17 cellular contexts compared by ENCODE assay signal in genomic region chr15:62739507-62739906, GRCh38.
DNase-seq lines count a peak whose midpoint lies in the region; ATAC-seq, FAIRE-seq and TF ChIP-seq lines count a peak whose summit lies in the region.
"Had no signal": no experiment of that assay in that cellular context is flagged by ENCODE, and none has a peak within 500 bp of the region (broad histone marks: within the 10 kb centered on the region; RNA-seq: fewer than 3 reads in every experiment).

No MANE protein-coding gene starts in this region.

- H3K4me1 ChIP-seq in neuronal stem cell (ENCODE audit: control insufficient read depth in 2 of 2, insufficient read depth in 1 of 2, low read depth in 1 of 2, low read length in 2 of 2) (peaks cover 16 to 25% of the 10 kb centered on the region in 2 donors), right atrium auricular region (peaks cover 0 to 17% of the 10 kb centered on the region in 2 donors), kidney (ENCODE audit: control insufficient read depth in 1 of 2, insufficient read depth in 1 of 2, low read depth in 1 of 2, low read length in 2 of 2) (peaks cover 0 to 3% of the 10 kb centered on the region in 2 donors)
- H3K4me1 ChIP-seq: BLaER1 treated with 17β-estradiol and CSF1 and Interleukin-3, amounts not matched to agents 10 nM and 100 nM had no signal

- H2BK5ac ChIP-seq in neuronal stem cell (ENCODE audit: low read length): no peak overlapping the region

- H2AFZ ChIP-seq in neuronal stem cell (ENCODE audit: low read length): no peak overlapping the region

- no peak for ATAC-seq in left colon
- ATAC-seq in HG03097 (IDR thresholded peaks at IDR 0.05; ENCODE audit: low FRiP score, unreplicated experiment): no peak

- H3K9me3 ChIP-seq in neuronal stem cell (replicated peaks in 1 of 2; ENCODE audit: control insufficient read depth in 2 of 2, insufficient read depth in 1 of 2, low read depth in 1 of 2, low read length in 2 of 2) (no peaks in the 10 kb centered on the region), right atrium auricular region (no peaks in the 10 kb centered on the region), kidney (ENCODE audit: control insufficient read depth in 1 of 2, low read length in 2 of 2) (no peaks in the 10 kb centered on the region)
- H3K9me3 ChIP-seq: BLaER1 treated with 17β-estradiol and CSF1 and Interleukin-3, amounts not matched to agents 10 nM and 100 nM; upper lobe of left lung had no signal

- peak overlapping the region; percentile 18 for H2AK5ac ChIP-seq in neuronal stem cell (ENCODE audit: low read depth, low read length)

- H3K36me3 ChIP-seq in neuronal stem cell (replicated peaks in 1 of 2; ENCODE audit: control insufficient read depth in 2 of 2, insufficient read depth in 2 of 2, low read length in 2 of 2) (peaks cover 0 to 5% of the 10 kb centered on the region in 2 donors), right atrium auricular region (peaks cover 12% of the 10 kb centered on the region), kidney (ENCODE audit: control insufficient read depth in 1 of 2, insufficient read depth in 2 of 2, low read length in 2 of 2) (peaks cover 2 to 6% of the 10 kb centered on the region in 2 donors)
- H3K36me3 ChIP-seq: upper lobe of left lung had no signal

- DNase-seq in AG20443 (ENCODE audit: low spot score) (peak; percentile 33), RCC 7860 (ENCODE audit: low spot score) (peak; percentile 63), epithelial cell of prostate (ENCODE audit: low read depth, low spot score) (peak; percentile 44), neuronal stem cell (ENCODE audit: low spot score) (no peak), left colon (no peak), right atrium auricular region (ENCODE audit: low spot score) (no peak), kidney (no peak)
- DNase-seq: activated B cell treated with CpG ODN at 0.5 μM for 24 hours; activated naive CD4-positive, alpha-beta T cell treated with anti-CD3 and anti-CD28 coated beads, Interleukin-2, amount 50 U/mL, for 16 hours; H7; NCI-H2029; upper lobe of left lung had no signal

- H3K18ac ChIP-seq in neuronal stem cell (ENCODE audit: low read length): peak overlapping the region; percentile 40

- no peak overlapping the region for H3K14ac ChIP-seq in neuronal stem cell (ENCODE audit: low read length)

- H2BK12ac ChIP-seq in neuronal stem cell (ENCODE audit: low read length): no peak overlapping the region

- no peak overlapping the region for H3K4ac ChIP-seq in neuronal stem cell (ENCODE audit: low read length)

- FAIRE-seq in RCC 7860 (lab: Jason Lieb, UNC) (peak; percentile 71), kidney (lab: Jason Lieb, UNC) (no peak)
- FAIRE-seq: frontal cortex, G401.6 had no signal

- no peak overlapping the region for H2BK15ac ChIP-seq in neuronal stem cell (ENCODE audit: low read length)

- H3K27me3 ChIP-seq in neuronal stem cell (ENCODE audit: control insufficient read depth in 3 of 3, insufficient read depth in 3 of 3, low read depth in 1 of 3, low read length in 3 of 3): no peaks in the 10 kb centered on the region
- H3K27me3 ChIP-seq in right atrium auricular region: no peaks in the 10 kb centered on the region
- H3K27me3 ChIP-seq: BLaER1 treated with 17β-estradiol and CSF1 and Interleukin-3, amounts not matched to agents 10 nM and 100 nM; upper lobe of left lung had no signal

- H3K4me2 ChIP-seq in neuronal stem cell (ENCODE audit: insufficient read depth, low read length, poor library complexity, severe bottlenecking): no peak overlapping the region
- H3K4me2 ChIP-seq: BLaER1 treated with 17β-estradiol and CSF1 and Interleukin-3, amounts not matched to agents 10 nM and 100 nM had no signal

- H3K27ac ChIP-seq in epithelial cell of prostate (peak overlapping the region; percentile 63), neuronal stem cell (replicated peaks; ENCODE audit: low read length) (no peak overlapping the region), right atrium auricular region (no peak overlapping the region), kidney (ENCODE audit: low read depth in 2 of 2, low read length in 2 of 2) (no peak overlapping the region)
- H3K27ac ChIP-seq: BLaER1 treated with 17β-estradiol and CSF1 and Interleukin-3, amounts not matched to agents 10 nM and 100 nM; HL-60; upper lobe of left lung had no signal

- no peak overlapping the region for H4K91ac ChIP-seq in neuronal stem cell (ENCODE audit: low read depth, low read length, poor library complexity)

- no peak overlapping the region for H4K8ac ChIP-seq in neuronal stem cell (ENCODE audit: low read depth, low read length)

- no CpG with 5 or more reads among the region's 3 CpGs for WGBS in neuronal stem cell (ENCODE audit: extremely low coverage in 2 of 2, insufficient read length in 2 of 2, insufficient replicate concordance in 1 of 2), 2 donors

- H3K79me1 ChIP-seq in neuronal stem cell (ENCODE audit: low read depth, low read length): no peaks in the 10 kb centered on the region

- TF ChIP-seq CTCF in right atrium auricular region (IDR thresholded peaks at IDR 0.05): no peak
- no peak for TF ChIP-seq CTCF in kidney (IDR thresholded peaks at IDR 0.05; ENCODE audit: borderline replicate concordance, extremely low read depth, insufficient read depth)

- H3K9ac ChIP-seq in neuronal stem cell (ENCODE audit: low read depth, low read length, poor library complexity) (no peak overlapping the region), kidney (ENCODE audit: low read length in 2 of 2) (no peak overlapping the region)
- H3K9ac ChIP-seq: BLaER1 treated with 17β-estradiol and CSF1 and Interleukin-3, amounts not matched to agents 10 nM and 100 nM had no signal

- H3K23ac ChIP-seq in neuronal stem cell (ENCODE audit: low read depth, low read length, poor library complexity): peak overlapping the region; percentile 45

- H3K4me3 ChIP-seq in neuronal stem cell (ENCODE audit: low read length in 2 of 2) (no peak overlapping the region), right atrium auricular region (no peak overlapping the region), kidney (ENCODE audit: low read length in 2 of 2) (no peak overlapping the region)
- H3K4me3 ChIP-seq: BLaER1 treated with 17β-estradiol and CSF1 and Interleukin-3, amounts not matched to agents 10 nM and 100 nM; upper lobe of left lung had no signal

- intact Hi-C loops in left colon (cut with DNase I, micrococcal nuclease) (no loop called here), kidney (cut with DNase I) (no loop called here)

- H2BK120ac ChIP-seq in neuronal stem cell (ENCODE audit: low read depth, low read length): no peak overlapping the region

Comparison
In these comparisons a context has a peak if more than half of its experiments do, and no peak if none do; other contexts are left out.
1. DNase-seq: peak in AG20443 (single experiment), RCC 7860 (single experiment) and epithelial cell of prostate (single experiment); none in neuronal stem cell (single experiment), left colon (0 of 2), right atrium auricular region (single experiment) and kidney (single experiment).